Comparison of ENCODE assay signal across 10 cellular contexts in genomic region chr14:50044040-50044651, GRCh38.
DNase-seq lines count a peak whose midpoint lies in the region; ATAC-seq, FAIRE-seq and TF ChIP-seq lines count a peak whose summit lies in the region.
"Had no signal": no experiment of that assay in that cellular context is flagged by ENCODE, and none has a peak within 500 bp of the region (broad histone marks: within the 10 kb centered on the region; RNA-seq: fewer than 3 reads in every experiment).

No MANE protein-coding gene starts in this region.

- POLR2A ChIA-PET in H1 (lab: Charles Lee; ENCODE audit: partially characterized antibody) = no interaction called here

- H4K8ac ChIP-seq in H1 (ENCODE audit: extremely low read depth, insufficient read depth, low read length) = no peak overlapping the region

- H2BK5ac ChIP-seq in H1 (ENCODE audit: low read depth, low read length) = no peak overlapping the region

- no peak overlapping the region for H2AFZ ChIP-seq in H1 (ENCODE audit: low read length)

- H3K27me3 Mint-ChIP-seq in T-helper 1 cell treated with Interleukin-12 subunit alpha and Interleukin-12 subunit beta and Interleukin-4 antibody, amounts not matched to agents 30 μg/mL and 1 μg/mL, for 36 hours (ENCODE audit: low read depth) = no peaks in the 10 kb centered on the region

- H2BK12ac ChIP-seq in H1 (ENCODE audit: low read depth, low read length) = peak overlapping the region; percentile 52; the same call in 1 of the 2 replicates

- H3K36me3 ChIP-seq in H1 (ENCODE audit: control insufficient read depth in 2 of 4, insufficient read depth in 4 of 4, low read length in 3 of 4) (no peaks in the 10 kb centered on the region), small intestine (ENCODE audit: control insufficient read depth in 2 of 2, insufficient read depth in 2 of 2, low read length in 2 of 2) (no peaks in the 10 kb centered on the region)

- no peak overlapping the region for H3K9ac ChIP-seq in H1 (replicated peaks in 1 of 4; ENCODE audit: extremely low read depth in 1 of 4, low read depth in 3 of 4, low read length in 3 of 4)

- peaks cover 25% of the 10 kb centered on the region for H3K36me3 Mint-ChIP-seq in T-helper 1 cell treated with Interleukin-12 subunit alpha and Interleukin-12 subunit beta and Interleukin-4 antibody, amounts not matched to agents 30 μg/mL and 1 μg/mL, for 36 hours (ENCODE audit: low read depth)

- no peak overlapping the region for H4K91ac ChIP-seq in H1 (replicated peaks; ENCODE audit: insufficient read length, low read length)

- CTCF ChIA-PET in H1 (lab: Charles Lee; ENCODE audit: partially characterized antibody) = interaction anchor here (1.2 to 2.4 kb wide), 2 partner anchors 17 to 165 kb away, joined by 3 to 8 read pairs; no protein-coding TSS in a partner anchor

- no peaks in the 10 kb centered on the region for H4K20me1 ChIP-seq in H1 (replicated peaks in 1 of 2; ENCODE audit: control insufficient read depth in 1 of 2, insufficient read depth in 2 of 2, low read length in 2 of 2)

- H3K9me3 Mint-ChIP-seq in T-helper 1 cell treated with Interleukin-12 subunit alpha and Interleukin-12 subunit beta and Interleukin-4 antibody, amounts not matched to agents 30 μg/mL and 1 μg/mL, for 36 hours = peaks cover 4% of the 10 kb centered on the region

- H3K9me3 ChIP-seq in H1 (ENCODE audit: insufficient read depth in 2 of 2, low read depth in 1 of 2, low read length in 1 of 2) (no peaks in the 10 kb centered on the region), small intestine (ENCODE audit: control insufficient read depth, low read depth) (no peaks in the 10 kb centered on the region)

- H3K56ac ChIP-seq in H1 (replicated peaks; ENCODE audit: insufficient read length, low read depth, low read length) = no peak overlapping the region

- no peak overlapping the region for H3K23ac ChIP-seq in H1 (ENCODE audit: insufficient read length)

- H3K27ac ChIP-seq in H1 (ENCODE audit: low read depth, low read length) (no peak overlapping the region), small intestine (ENCODE audit: low read depth in 1 of 2, low read length in 1 of 2) (peak overlapping the region; percentile 94 to 96)

- H2BK120ac ChIP-seq in H1 (replicated peaks; ENCODE audit: low read depth, low read length) = no peak overlapping the region

- H3K27ac Mint-ChIP-seq in T-helper 1 cell treated with Interleukin-12 subunit alpha and Interleukin-12 subunit beta and Interleukin-4 antibody, amounts not matched to agents 30 μg/mL and 1 μg/mL, for 36 hours = peak overlapping the region; percentile 98

- peak overlapping the region; percentile 61 for H3K4me3 Mint-ChIP-seq in T-helper 1 cell treated with Interleukin-12 subunit alpha and Interleukin-12 subunit beta and Interleukin-4 antibody, amounts not matched to agents 30 μg/mL and 1 μg/mL, for 36 hours

- H3K23me2 ChIP-seq in H1 (ENCODE audit: low read depth, low read length) = no peaks in the 10 kb centered on the region

- DNase-seq in GM19239 (ENCODE audit: insufficient read length, low spot score) (no peak), H1 (ENCODE audit: low read depth in 1 of 2, low spot score in 2 of 2) (no peak), small intestine (peak; percentile 54), SIG-M5 (lab: John Stamatoyannopoulos, UW) (no peak), NCI-H446 treated with DMSO at 0.1 percent for 48 hours (lab: John Stamatoyannopoulos, UW) (no peak)
- DNase-seq: NCI-H2171 treated with DMSO at 0.1 percent for 48 hours had no signal

- TF ChIP-seq EP300 in H1 (IDR thresholded peaks at IDR 0.05; ENCODE audit: borderline replicate concordance in 1 of 2, low read depth in 2 of 2, low read length in 2 of 2) = no peak

- no peak overlapping the region for H4K5ac ChIP-seq in H1 (ENCODE audit: insufficient read length, low read depth, low read length)

- H3K79me1 ChIP-seq in H1 (ENCODE audit: low read depth, low read length) = no peaks in the 10 kb centered on the region

- H3K4me1 Mint-ChIP-seq in T-helper 1 cell treated with Interleukin-12 subunit alpha and Interleukin-12 subunit beta and Interleukin-4 antibody, amounts not matched to agents 30 μg/mL and 1 μg/mL, for 36 hours (ENCODE audit: low read depth) = peaks cover 58% of the 10 kb centered on the region

- H2BK15ac ChIP-seq in H1 (ENCODE audit: low read length) = no peak overlapping the region

- no peak overlapping the region for H3K4me2 ChIP-seq in H1 (ENCODE audit: insufficient read depth in 1 of 2, low read depth in 2 of 2, low read length in 2 of 2)

- no peak overlapping the region for H3K4ac ChIP-seq in H1 (replicated peaks; ENCODE audit: insufficient read length, low read depth, low read length)

- H3K79me2 ChIP-seq in H1 (ENCODE audit: control insufficient read depth in 1 of 2, insufficient read depth in 2 of 2, low read length in 2 of 2) = no peaks in the 10 kb centered on the region

- H2BK20ac ChIP-seq in H1 (ENCODE audit: low read length) = peak overlapping the region; percentile 48; the same call in 1 of the 2 replicates

- no peak for TF ChIP-seq POLR2A in H1 (IDR thresholded peaks at IDR 0.05; ENCODE audit: control extremely low read depth in 1 of 2, low read depth in 2 of 2, low read length in 2 of 2)

- H3K27me3 ChIP-seq in H1 (replicated peaks in 1 of 4; ENCODE audit: control insufficient read depth in 3 of 4, extremely low read depth in 1 of 4, insufficient read depth in 3 of 4, low read length in 3 of 4) = no peaks in the 10 kb centered on the region
- H3K27me3 ChIP-seq in small intestine (ENCODE audit: control insufficient read depth in 2 of 2, insufficient read depth in 2 of 2, low read length in 2 of 2) = no peaks in the 10 kb centered on the region

- H3K4me1 ChIP-seq in H1 (replicated peaks in 1 of 4; ENCODE audit: control insufficient read depth in 3 of 4, insufficient read depth in 4 of 4, low read length in 3 of 4) (peaks cover 0 to 4% (median 1%) of the 10 kb centered on the region in 4 experiments; a peak in 2 of 7 replicates), small intestine (ENCODE audit: control insufficient read depth in 2 of 2, insufficient read depth in 1 of 2, low read depth in 1 of 2, low read length in 1 of 2) (peaks cover 23 to 29% of the 10 kb centered on the region in 2 donors)

- H3K4me3 ChIP-seq in H1 (ENCODE audit: extremely low read depth in 1 of 4, insufficient read depth in 2 of 4, low read depth in 3 of 4, low read length in 4 of 4) (no peak overlapping the region), small intestine (ENCODE audit: low read depth in 1 of 2, low read length in 2 of 2) (no peak overlapping the region)

- H2AK5ac ChIP-seq in H1 (ENCODE audit: low read depth, low read length) = no peak overlapping the region

- peak; percentile 81 for FAIRE-seq in GM19239 (lab: Jason Lieb, UNC)
- FAIRE-seq in H1 (lab: Jason Lieb, UNC) = no peak
- FAIRE-seq in small intestine (lab: Jason Lieb, UNC) = no peak
- FAIRE-seq: endometrium had no signal

- no peak for TF ChIP-seq CTCF in H1 (IDR thresholded peaks at IDR 0.05; ENCODE audit: control extremely low read depth in 1 of 3, insufficient read depth in 1 of 3, low read depth in 1 of 3, low read length in 3 of 3)

- H3K14ac ChIP-seq in H1 (ENCODE audit: insufficient read length) = no peak overlapping the region

- ATAC-seq in HG02885 (IDR thresholded peaks at IDR 0.05; ENCODE audit: poor library complexity, unreplicated experiment) = no peak
- no peak for ATAC-seq in HG02938 (IDR thresholded peaks at IDR 0.05; ENCODE audit: unreplicated experiment)

- no peak for TF ChIP-seq RAD21 in H1 (IDR thresholded peaks at IDR 0.05 in 1 of 2, conservative IDR thresholded peaks at IDR 0.05 in 1 of 2; ENCODE audit: low read depth in 2 of 2, low read length in 2 of 2)

- H3K18ac ChIP-seq in H1 (ENCODE audit: extremely low read depth, low read length) = no peak overlapping the region

- 86% methylated on average over 4 of the region's 4 CpGs; no CpG with 5 or more reads in 1 of the 2 experiments for whole genome bisulfite sequencing in H1 (ENCODE audit: extremely low coverage in 1 of 2, insufficient coverage in 1 of 2, insufficient read length in 1 of 2, insufficient replicate concordance in 2 of 2, low coverage in 1 of 2, low lambda C conversion rate in 2 of 2, missing lambda C conversion rate in 1 of 2), 2 experiments
- WGBS in small intestine, 3 donors = 54 to 67% (median 54%) methylated on average over 4 of the region's 4 CpGs

TF ChIP-seq in H1, 55 proteins besides CTCF, POLR2A, EP300 and RAD21:
- TF ChIP-seq GTF2F1 (IDR thresholded peaks at IDR 0.05; ENCODE audit: borderline replicate concordance, low read depth, low read length) = no peak
- no peak for TF ChIP-seq PHF8 (conservative IDR thresholded peaks at IDR 0.05; ENCODE audit: low read depth, low read length)
- no peak for TF ChIP-seq SIRT6 (IDR thresholded peaks at IDR 0.05; ENCODE audit: low read length)
- TF ChIP-seq RBBP5 (IDR thresholded peaks at IDR 0.05; ENCODE audit: borderline replicate concordance, low read depth, low read length) = no peak
- no peak for TF ChIP-seq HDAC6 (IDR thresholded peaks at IDR 0.05; ENCODE audit: low read depth, low read length)
- no peak for TF ChIP-seq ATF3 (IDR thresholded peaks at IDR 0.05; ENCODE audit: insufficient read depth, low read depth, low read length)
- TF ChIP-seq TBP (IDR thresholded peaks at IDR 0.05; ENCODE audit: low read depth, low read length) = no peak
- no peak for TF ChIP-seq CREB1 (IDR thresholded peaks at IDR 0.05)
- TF ChIP-seq SRF (IDR thresholded peaks at IDR 0.05; ENCODE audit: low read depth, low read length) = no peak
- no peak for TF ChIP-seq POU5F1 (IDR thresholded peaks at IDR 0.05; ENCODE audit: low read depth, low read length)
- TF ChIP-seq BACH1 (IDR thresholded peaks at IDR 0.05; ENCODE audit: low read length) = no peak
- no peak for TF ChIP-seq SIN3A (conservative IDR thresholded peaks at IDR 0.05 in 1 of 2, IDR thresholded peaks at IDR 0.05 in 1 of 2; ENCODE audit: low read depth in 1 of 2, low read length in 2 of 2)
- TF ChIP-seq SP4 (IDR thresholded peaks at IDR 0.05; ENCODE audit: low read length) = no peak
- TF ChIP-seq USF2 (IDR thresholded peaks at IDR 0.05; ENCODE audit: low read length) = no peak
